In genomic region chr5:170626507-170627150, GRCh38 we compare ENCODE assay signal across 15 cellular contexts.
DNase-seq lines count a peak whose midpoint lies in the region; ATAC-seq and TF ChIP-seq lines count a peak whose summit lies in the region.
"Had no signal": no experiment of that assay in that cellular context is flagged by ENCODE, and none has a peak within 500 bp of the region (broad histone marks: within the 10 kb centered on the region; RNA-seq: fewer than 3 reads in every experiment).

No MANE protein-coding gene starts in this region.

- peaks cover 45% of the 10 kb centered on the region for H3K4me1 Mint-ChIP-seq in glutamatergic neuron (ENCODE audit: low read depth, unreplicated experiment)

- intact Hi-C loops in sigmoid colon (cut with DNase I) = no loop called here

- no peak for TF ChIP-seq CTCF in glutamatergic neuron (IDR thresholded peaks at IDR 0.05; ENCODE audit: partially characterized antibody, unreplicated experiment)
- TF ChIP-seq CTCF in sigmoid colon (IDR thresholded peaks at IDR 0.05) = no peak

- H3K27ac Mint-ChIP-seq in glutamatergic neuron (ENCODE audit: unreplicated experiment) = no peak overlapping the region
- H3K27ac Mint-ChIP-seq: HFFc6 had no signal

- H3K27ac ChIP-seq in sigmoid colon = no peak overlapping the region
- H3K27ac ChIP-seq: C4-2B had no signal

- no peaks in the 10 kb centered on the region for H3K36me3 Mint-ChIP-seq in glutamatergic neuron (ENCODE audit: unreplicated experiment)
- H3K36me3 Mint-ChIP-seq: CD4-positive, alpha-beta memory T cell had no signal

- H3K4me3 ChIP-seq in sigmoid colon (no peak overlapping the region), HAP-1 (no peak overlapping the region)

- H3K27me3 Mint-ChIP-seq in glutamatergic neuron (ENCODE audit: unreplicated experiment) = peaks cover 20% of the 10 kb centered on the region

- H3K4me3 Mint-ChIP-seq in glutamatergic neuron (ENCODE audit: unreplicated experiment) = peak overlapping the region; percentile 57
- H3K4me3 Mint-ChIP-seq: CD4-positive, alpha-beta memory T cell; HFFc6 had no signal

- peaks cover 24% of the 10 kb centered on the region for H3K9me3 Mint-ChIP-seq in glutamatergic neuron (ENCODE audit: unreplicated experiment)
- H3K9me3 Mint-ChIP-seq: CD4-positive, alpha-beta memory T cell; HFFc6 had no signal

- H3K9me3 ChIP-seq in sigmoid colon (no peaks in the 10 kb centered on the region), HAP-1 (no peaks in the 10 kb centered on the region)
- H3K9me3 ChIP-seq: BE2C had no signal

- no peak for TF ChIP-seq EP300 in sigmoid colon (IDR thresholded peaks at IDR 0.05)

- in situ Hi-C loops in HAP-1 (cut with MboI; ENCODE audit: low sequenced_read_pairs) = loop anchor here (10.0 kb wide), 1 partner anchor 402 kb away; no protein-coding TSS in a partner anchor

- DNase-seq in activated effector memory CD4-positive, alpha-beta T cell treated with anti-CD3 and anti-CD28 coated beads, Interleukin-2, amount 50 U/mL, for 16 hours = peak; percentile 51
- no peak for DNase-seq in activated effector memory CD4-positive, alpha-beta T cell treated with Interleukin-2 at 50 U/mL for 16 hours
- DNase-seq in NCI-H524 (lab: John Stamatoyannopoulos, UW) (peak; percentile 80 to 94), glutamatergic neuron (peak; percentile 60), sigmoid colon (peak; percentile 39), HAP-1 (ENCODE audit: low spot score in 2 of 2) (no peak), SKM-1 treated with dmso at 0.1 percent for 144 hours (lab: John Stamatoyannopoulos, UW; ENCODE audit: unreplicated experiment) (no peak)
- DNase-seq: BE2C; CD4-positive, alpha-beta memory T cell; DMS153; GDM1; HCEC 1CT; HFFc6 had no signal

- WGBS in sigmoid colon, 2 donors = 82 to 92% methylated on average over 13 of the region's 13 CpGs

- ATAC-seq in GM19324 (IDR thresholded peaks at IDR 0.05; ENCODE audit: low FRiP score, unreplicated experiment) = no peak

- H3K27me3 ChIP-seq in sigmoid colon (no peaks in the 10 kb centered on the region), HAP-1 (ENCODE audit: low read depth) (no peaks in the 10 kb centered on the region; the same call in 1 of the 2 replicates)

- no peak for TF ChIP-seq POLR2A in sigmoid colon (IDR thresholded peaks at IDR 0.05)

- H3K4me1 ChIP-seq in sigmoid colon (peaks cover 0 to 10% (median 9%) of the 10 kb centered on the region in 4 donors), HAP-1 (no peaks in the 10 kb centered on the region)
- H3K4me1 ChIP-seq: BE2C had no signal

- H3K36me3 ChIP-seq in sigmoid colon (no peaks in the 10 kb centered on the region), HAP-1 (replicated peaks) (no peaks in the 10 kb centered on the region)
- H3K36me3 ChIP-seq: BE2C had no signal

Comparison
In these comparisons a context has a peak if more than half of its experiments do, and no peak if none do; other contexts are left out.
1. DNase-seq: peak in activated effector memory CD4-positive, alpha-beta T cell treated with anti-CD3 and anti-CD28 coated beads, Interleukin-2, amount 50 U/mL, for 16 hours (single experiment), NCI-H524 (2 of 2), glutamatergic neuron (single experiment) and sigmoid colon (single experiment); none in activated effector memory CD4-positive, alpha-beta T cell treated with Interleukin-2 at 50 U/mL for 16 hours (single experiment), HAP-1 (0 of 2) and SKM-1 treated with dmso at 0.1 percent for 144 hours (single experiment).